In the genomic region with DNA sequence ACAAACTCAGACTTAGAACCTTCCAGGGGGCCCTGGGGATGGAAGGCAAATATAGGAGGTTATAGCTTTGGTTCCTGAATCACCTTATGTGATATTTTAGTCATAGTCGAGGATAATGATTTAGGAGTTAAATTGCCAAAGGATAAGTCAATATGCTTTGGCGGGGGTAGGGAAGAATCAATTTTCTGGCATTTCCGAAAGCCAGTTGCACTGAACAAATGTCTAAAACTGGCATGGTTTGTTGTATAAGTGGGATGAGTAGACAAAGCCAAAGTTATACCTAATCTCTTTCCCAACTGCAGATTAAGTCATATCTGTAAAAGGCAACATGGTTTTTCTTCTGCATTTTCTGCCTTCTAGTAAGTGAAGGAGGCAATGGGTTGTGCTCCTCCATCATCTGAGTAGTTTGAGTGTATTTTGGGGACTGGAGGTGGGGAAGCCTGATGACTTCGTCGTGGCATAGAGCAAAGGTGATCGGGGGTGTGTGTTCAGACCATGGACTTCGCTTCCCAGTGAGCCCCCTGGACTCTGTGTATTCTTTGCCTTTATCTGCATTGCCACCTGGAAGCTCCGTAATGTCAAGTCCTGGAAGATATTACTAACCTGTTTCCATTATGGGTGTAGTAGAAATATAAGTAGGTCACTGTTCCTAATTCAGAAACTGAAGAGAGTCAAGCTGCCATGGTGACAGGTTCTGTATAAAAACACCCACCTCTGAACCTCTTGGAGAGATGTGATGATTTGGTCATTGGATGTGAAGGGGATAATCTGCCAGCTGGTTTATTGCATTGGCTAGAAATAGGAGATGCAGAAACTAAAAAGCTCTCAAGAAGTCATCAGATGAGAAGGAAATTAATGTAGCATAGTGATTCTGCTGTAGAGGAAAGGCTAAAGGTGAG, we compare ENCODE assay signal across 1 cellular context.
TF ChIP-seq lines count a peak whose summit lies in the region.

No MANE protein-coding gene starts in this region.

TF ChIP-seq in HepG2, 621 proteins besides CTCF, POLR2A, EP300 and RAD21 (continued from another document):
- TF ChIP-seq ZNF407 (CRISPR knock-in tag; IDR thresholded peaks at IDR 0.05; ENCODE audit: not compliant biosample characterization) (no peak), POLR2AphosphoS2 (IDR thresholded peaks at IDR 0.05; ENCODE audit: low read depth, low read length) (no peak), TSC22D2 (CRISPR knock-in tag; IDR thresholded peaks at IDR 0.05; ENCODE audit: borderline replicate concordance) (no peak), ZBTB7B (CRISPR knock-in tag; IDR thresholded peaks at IDR 0.05) (peak; percentile 57; the same call in 1 of the 2 replicates), HDAC6 (IDR thresholded peaks at IDR 0.05; ENCODE audit: low read depth, low read length) (no peak), ELF3 (CRISPR knock-in tag; IDR thresholded peaks at IDR 0.05) (no peak), SOX5 (CRISPR knock-in tag; IDR thresholded peaks at IDR 0.05; ENCODE audit: borderline replicate concordance) (no peak), ZFYVE20 (CRISPR knock-in tag; IDR thresholded peaks at IDR 0.05; ENCODE audit: borderline replicate concordance, low read depth) (no peak), ZNF713 (CRISPR knock-in tag; IDR thresholded peaks at IDR 0.05) (no peak), ASH2L (IDR thresholded peaks at IDR 0.05; ENCODE audit: insufficient read length, low read depth, low read length) (no peak)
